18 cellular contexts compared by ENCODE assay signal in genomic region chr16:69438465-69438864, GRCh38. TPM values are rescaled to one million over a fixed set of nuclear protein-coding genes. Genes with fewer than 3 reads are reported as not detected.
DNase-seq lines count a peak whose midpoint lies in the region; ATAC-seq and TF ChIP-seq lines count a peak whose summit lies in the region.
"Had no signal": no experiment of that assay in that cellular context is flagged by ENCODE, and none has a peak within 500 bp of the region (broad histone marks: within the 10 kb centered on the region; RNA-seq: fewer than 3 reads in every experiment).

No MANE protein-coding gene starts in this region.

- intact Hi-C loops in activated T-helper 2 cell treated with anti-CD3 and anti-CD28 coated beads, Interferon-gamma antibody, Interleukin-2, Interleukin-4, amounts not matched to agents 10 μg/mL and 5 μg/mL and 100 μg/mL, durations not matched to agents 14 hours and 24 hours and 36 hours (cut with micrococcal nuclease): no loop called here
- intact Hi-C loops in gastrocnemius medialis (cut with DNase I; ENCODE audit: low total_unique reads): no loop called here

- TF ChIP-seq POLR2A in gastrocnemius medialis (IDR thresholded peaks at IDR 0.05): no peak

- no peak overlapping the region for H3K4me3 ChIP-seq in gastrocnemius medialis
- H3K4me3 ChIP-seq: GM23338, spleen, stomach, uterus had no signal

- peaks cover 72% of the 10 kb centered on the region for H3K4me1 Mint-ChIP-seq in activated T-cell treated with anti-CD3 and anti-CD28 coated beads, Interleukin-2, amount 50 U/mL, for 72 hours (ENCODE audit: low read depth)
- H3K4me1 Mint-ChIP-seq in activated T-helper 2 cell treated with anti-CD3 and anti-CD28 coated beads, Interferon-gamma antibody, Interleukin-2, Interleukin-4, amounts not matched to agents 10 μg/mL and 5 μg/mL and 100 μg/mL, durations not matched to agents 14 hours and 24 hours and 36 hours (ENCODE audit: low read depth): peaks cover 61% of the 10 kb centered on the region
- H3K4me1 Mint-ChIP-seq in stimulated activated naive CD8-positive, alpha-beta T cell treated with anti-CD3 and anti-CD28 coated beads, Interleukin-15, Interleukin-2, amounts not matched to agents 100 ng/mL and 50 ng/mL, for 24 hours (ENCODE audit: low read depth): peaks cover 76% of the 10 kb centered on the region
- H3K4me1 Mint-ChIP-seq: GM23338 had no signal

- H3K9me3 Mint-ChIP-seq in activated T-cell treated with anti-CD3 and anti-CD28 coated beads, Interleukin-2, amount 50 U/mL, for 72 hours: no peaks in the 10 kb centered on the region
- H3K9me3 Mint-ChIP-seq in activated T-helper 2 cell treated with anti-CD3 and anti-CD28 coated beads, Interferon-gamma antibody, Interleukin-2, Interleukin-4, amounts not matched to agents 10 μg/mL and 5 μg/mL and 100 μg/mL, durations not matched to agents 14 hours and 24 hours and 36 hours: no peaks in the 10 kb centered on the region
- H3K9me3 Mint-ChIP-seq in stimulated activated naive CD8-positive, alpha-beta T cell treated with anti-CD3 and anti-CD28 coated beads, Interleukin-15, Interleukin-2, amounts not matched to agents 100 ng/mL and 50 ng/mL, for 24 hours: no peaks in the 10 kb centered on the region
- H3K9me3 Mint-ChIP-seq: GM23338 had no signal

- peak overlapping the region; percentile 59 to 75 for H3K4me3 Mint-ChIP-seq in activated T-cell treated with anti-CD3 and anti-CD28 coated beads, Interleukin-2, amount 50 U/mL, for 72 hours
- H3K4me3 Mint-ChIP-seq in activated T-helper 2 cell treated with anti-CD3 and anti-CD28 coated beads, Interferon-gamma antibody, Interleukin-2, Interleukin-4, amounts not matched to agents 10 μg/mL and 5 μg/mL and 100 μg/mL, durations not matched to agents 14 hours and 24 hours and 36 hours (ENCODE audit: low read depth): no peak overlapping the region
- H3K4me3 Mint-ChIP-seq in stimulated activated naive CD8-positive, alpha-beta T cell treated with anti-CD3 and anti-CD28 coated beads, Interleukin-15, Interleukin-2, amounts not matched to agents 100 ng/mL and 50 ng/mL, for 24 hours: peak overlapping the region; percentile 12
- H3K4me3 Mint-ChIP-seq: GM23338 had no signal

- H3K27ac Mint-ChIP-seq in activated T-cell treated with anti-CD3 and anti-CD28 coated beads, Interleukin-2, amount 50 U/mL, for 72 hours: peak overlapping the region; percentile 71
- peak overlapping the region; percentile 69 for H3K27ac Mint-ChIP-seq in activated T-helper 2 cell treated with anti-CD3 and anti-CD28 coated beads, Interferon-gamma antibody, Interleukin-2, Interleukin-4, amounts not matched to agents 10 μg/mL and 5 μg/mL and 100 μg/mL, durations not matched to agents 14 hours and 24 hours and 36 hours
- peak overlapping the region; percentile 74 for H3K27ac Mint-ChIP-seq in stimulated activated naive CD8-positive, alpha-beta T cell treated with anti-CD3 and anti-CD28 coated beads, Interleukin-15, Interleukin-2, amounts not matched to agents 100 ng/mL and 50 ng/mL, for 24 hours
- H3K27ac Mint-ChIP-seq: GM23338, progenitor cell of endocrine pancreas had no signal

- no peaks in the 10 kb centered on the region for H3K27me3 Mint-ChIP-seq in activated T-cell treated with anti-CD3 and anti-CD28 coated beads, Interleukin-2, amount 50 U/mL, for 72 hours (ENCODE audit: low read depth)
- H3K27me3 Mint-ChIP-seq in activated T-helper 2 cell treated with anti-CD3 and anti-CD28 coated beads, Interferon-gamma antibody, Interleukin-2, Interleukin-4, amounts not matched to agents 10 μg/mL and 5 μg/mL and 100 μg/mL, durations not matched to agents 14 hours and 24 hours and 36 hours (ENCODE audit: low read depth): no peaks in the 10 kb centered on the region
- no peaks in the 10 kb centered on the region for H3K27me3 Mint-ChIP-seq in stimulated activated naive CD8-positive, alpha-beta T cell treated with anti-CD3 and anti-CD28 coated beads, Interleukin-15, Interleukin-2, amounts not matched to agents 100 ng/mL and 50 ng/mL, for 24 hours
- H3K27me3 Mint-ChIP-seq: progenitor cell of endocrine pancreas had no signal

- no peaks in the 10 kb centered on the region for H3K36me3 ChIP-seq in gastrocnemius medialis
- H3K36me3 ChIP-seq: uterus had no signal

- H3K27me3 ChIP-seq in gastrocnemius medialis: no peaks in the 10 kb centered on the region
- H3K27me3 ChIP-seq: spleen, stomach, uterus had no signal

- H3K9me3 ChIP-seq in gastrocnemius medialis: no peaks in the 10 kb centered on the region
- H3K9me3 ChIP-seq: spleen, stomach, uterus had no signal

- peak; percentile 83 to 84 for ATAC-seq in activated T-cell treated with anti-CD3 and anti-CD28 coated beads, Interleukin-2, amount 50 U/mL, for 72 hours (replicated peaks in 1 of 2)
- ATAC-seq in HG03095 (IDR thresholded peaks at IDR 0.05; ENCODE audit: unreplicated experiment) (peak; percentile 54), gastrocnemius medialis (no peak)
- ATAC-seq: GM23338 had no signal

- no peak for DNase-seq in activated T-cell treated with anti-CD3 and anti-CD28 coated beads, Interleukin-2, amount 50 U/mL, for 72 hours
- DNase-seq in activated T-cell treated with anti-CD3 and anti-CD28 coated beads, Interleukin-2, amount 50 U/mL, for 1 hour: no peak
- DNase-seq in activated T-helper 2 cell treated with anti-CD3 and anti-CD28 coated beads, Interferon-gamma antibody, Interleukin-2, Interleukin-4, amounts not matched to agents 10 μg/mL and 5 μg/mL and 100 μg/mL, durations not matched to agents 14 hours and 24 hours and 36 hours (ENCODE audit: low spot score): no peak
- DNase-seq in gastrocnemius medialis: no peak
- DNase-seq in amniotic stem cell (lab: John Stamatoyannopoulos, UW): no peak
- no peak for DNase-seq in OCI-M2 (lab: John Stamatoyannopoulos, UW; ENCODE audit: unreplicated experiment)
- DNase-seq: activated CD8-positive, alpha-beta memory T cell treated with anti-CD3 and anti-CD28 coated beads, Interleukin-2, amount 50 U/mL, for 4 hours; foreskin fibroblast; NCI-H2029; NCI-H510A treated with DMSO at 0.1 percent for 48 hours; OCI-M1; spleen; stomach; uterus had no signal

- peaks cover 8 to 28% of the 10 kb centered on the region in 2 donors for H3K36me3 Mint-ChIP-seq in activated T-cell treated with anti-CD3 and anti-CD28 coated beads, Interleukin-2, amount 50 U/mL, for 72 hours (ENCODE audit: insufficient read depth in 2 of 2)
- peaks cover 63% of the 10 kb centered on the region for H3K36me3 Mint-ChIP-seq in activated T-helper 2 cell treated with anti-CD3 and anti-CD28 coated beads, Interferon-gamma antibody, Interleukin-2, Interleukin-4, amounts not matched to agents 10 μg/mL and 5 μg/mL and 100 μg/mL, durations not matched to agents 14 hours and 24 hours and 36 hours (ENCODE audit: low read depth)
- H3K36me3 Mint-ChIP-seq in stimulated activated naive CD8-positive, alpha-beta T cell treated with anti-CD3 and anti-CD28 coated beads, Interleukin-15, Interleukin-2, amounts not matched to agents 100 ng/mL and 50 ng/mL, for 24 hours (ENCODE audit: low read depth): peaks cover 65% of the 10 kb centered on the region

- TF ChIP-seq CTCF in gastrocnemius medialis (IDR thresholded peaks at IDR 0.05 in 4 of 5, conservative IDR thresholded peaks at IDR 0.05 in 1 of 5): no peak

- peaks cover 3 to 6% of the 10 kb centered on the region in 2 donors for H3K4me1 ChIP-seq in gastrocnemius medialis

- in situ Hi-C loops in gastrocnemius medialis (cut with MboI; ENCODE audit: low sequenced_read_pairs in 4 of 4): no loop called here

- H3K27ac ChIP-seq in gastrocnemius medialis: no peak overlapping the region
- H3K27ac ChIP-seq: spleen, stomach, uterus had no signal

RNA-seq across cellular contexts. Expression of gene CYB5B, which starts 14.0 kb away (rescaled TPM):
- 100 to 1,000 TPM; 176 to 197 TPM for total RNA-seq in activated T-cell treated with anti-CD3 and anti-CD28 coated beads, Interleukin-2, amount 50 U/mL, for 72 hours
- total RNA-seq in activated T-helper 2 cell treated with anti-CD3 and anti-CD28 coated beads, Interferon-gamma antibody, Interleukin-2, Interleukin-4, amounts not matched to agents 10 μg/mL and 5 μg/mL and 100 μg/mL, durations not matched to agents 14 hours and 24 hours and 36 hours: 201 and 204 TPM in 2 replicates
- total RNA-seq in gastrocnemius medialis: 10 to 100 TPM; 18.5 to 50.1 (median 26.3) TPM

RNA-seq across cellular contexts. Expression of gene TERF2, which starts 52.7 kb away (rescaled TPM):
- total RNA-seq in activated T-cell treated with anti-CD3 and anti-CD28 coated beads, Interleukin-2, amount 50 U/mL, for 72 hours: 10 to 100 TPM; 52.0 to 68.0 TPM
- total RNA-seq in activated T-helper 2 cell treated with anti-CD3 and anti-CD28 coated beads, Interferon-gamma antibody, Interleukin-2, Interleukin-4, amounts not matched to agents 10 μg/mL and 5 μg/mL and 100 μg/mL, durations not matched to agents 14 hours and 24 hours and 36 hours: 56.0 and 61.9 TPM in 2 replicates
- 10 to 100 TPM; 11.9 to 38.9 (median 15.2) TPM for total RNA-seq in gastrocnemius medialis

Comparison
In these comparisons a context has a peak if more than half of its experiments do, and no peak if none do; other contexts are left out.
1. ATAC-seq: peak in activated T-cell treated with anti-CD3 and anti-CD28 coated beads, Interleukin-2, amount 50 U/mL, for 72 hours (2 of 2) and HG03095 (single experiment); none in gastrocnemius medialis (0 of 2).
2. Peak in every context shown above with its lines, with median percentiles within 50 percentile points of each other: H3K27ac Mint-ChIP-seq.